16 cellular contexts compared by ENCODE assay signal in genomic region chr11:19963697-19964340, GRCh38.
DNase-seq lines count a peak whose midpoint lies in the region; ATAC-seq lines count a peak whose summit lies in the region.
"Had no signal": no experiment of that assay in that cellular context is flagged by ENCODE, and none has a peak within 500 bp of the region (broad histone marks: within the 10 kb centered on the region; RNA-seq: fewer than 3 reads in every experiment).

No MANE protein-coding gene starts in this region.

- peak overlapping the region; percentile 37 for H3K4me3 ChIP-seq in endocrine pancreas (ENCODE audit: control insufficient read depth, insufficient read depth, low read length)
- H3K4me3 ChIP-seq: body of pancreas, transverse colon had no signal

- H3K4me3 Mint-ChIP-seq in T-helper 17 cell = no peak overlapping the region
- H3K4me3 Mint-ChIP-seq: activated B cell treated with CpG ODN at 0.5 μM for 24 hours; activated T-helper 1 cell treated with anti-CD3 and anti-CD28 coated beads, Interleukin-12 subunit alpha, Interleukin-12 subunit beta, Interleukin-2, Interleukin-4 antibody, amounts not matched to agents 30 ng/mL and 10 ng/mL and 1 ng/mL, durations not matched to agents 14 hours and 24 hours and 36 hours had no signal

- H3K36me3 Mint-ChIP-seq in T-helper 17 cell (ENCODE audit: low read depth) = no peaks in the 10 kb centered on the region

- H3K9me3 ChIP-seq in T-helper 17 cell (ENCODE audit: control insufficient read depth, low read length, poor library complexity, severe bottlenecking) = no peaks in the 10 kb centered on the region
- H3K9me3 ChIP-seq in endocrine pancreas (ENCODE audit: control insufficient read depth, low read length) = no peaks in the 10 kb centered on the region
- H3K9me3 ChIP-seq: body of pancreas, transverse colon had no signal

- peak overlapping the region; percentile 68 for H3K27ac Mint-ChIP-seq in T-helper 17 cell
- H3K27ac Mint-ChIP-seq: activated B cell treated with CpG ODN at 0.5 μM for 24 hours; activated T-helper 1 cell treated with anti-CD3 and anti-CD28 coated beads, Interleukin-12 subunit alpha, Interleukin-12 subunit beta, Interleukin-2, Interleukin-4 antibody, amounts not matched to agents 30 ng/mL and 10 ng/mL and 1 ng/mL, durations not matched to agents 14 hours and 24 hours and 36 hours had no signal

- no peaks in the 10 kb centered on the region for H3K4me1 ChIP-seq in endocrine pancreas (ENCODE audit: control insufficient read depth, insufficient read depth, low read length)
- H3K4me1 ChIP-seq: transverse colon had no signal

- no peak for ATAC-seq in T-helper 17 cell
- ATAC-seq: body of pancreas, left cardiac atrium had no signal

- H3K27me3 ChIP-seq in endocrine pancreas (ENCODE audit: control insufficient read depth, insufficient read depth, low read length) = no peaks in the 10 kb centered on the region
- H3K27me3 ChIP-seq: body of pancreas, transverse colon had no signal

- DNase-seq in activated gamma-delta T cell treated with Interleukin-2 at 50 U/mL for 16 hours = peak; percentile 13
- DNase-seq in activated gamma-delta T cell (lab: John Stamatoyannopoulos, UW) = no peak
- DNase-seq in T-helper 17 cell = no peak
- DNase-seq in stimulated activated CD8-positive, alpha-beta memory T cell treated with anti-CD3 and anti-CD28 coated beads, Interleukin-7, amount 100 ng/mL, for 48 hours (ENCODE audit: extremely low read depth in 1 of 2, low read depth in 1 of 2) = peak; percentile 14
- no peak for DNase-seq in NCI-H1105 (lab: John Stamatoyannopoulos, UW)
- no peak for DNase-seq in AG08396 (ENCODE audit: low spot score)
- no peak for DNase-seq in SK-N-DZ (ENCODE audit: low spot score)
- DNase-seq: activated B cell treated with CpG ODN at 0.5 μM for 24 hours, body of pancreas, Calu3, KG1, left cardiac atrium, NCI-H1436 treated with DMSO at 0.1 percent for 48 hours, transverse colon had no signal

- H3K4me1 Mint-ChIP-seq in T-helper 17 cell = no peaks in the 10 kb centered on the region

- H3K27me3 Mint-ChIP-seq in T-helper 17 cell = no peaks in the 10 kb centered on the region

- no peak overlapping the region for H3K9ac ChIP-seq in endocrine pancreas (ENCODE audit: control insufficient read depth, insufficient read depth, low read length)

- no peaks in the 10 kb centered on the region for H3K36me3 ChIP-seq in endocrine pancreas (ENCODE audit: control insufficient read depth, insufficient read depth, low read length)
- H3K36me3 ChIP-seq: transverse colon had no signal

Comparison
In these comparisons a context has a peak if more than half of its experiments do, and no peak if none do; other contexts are left out.
1. DNase-seq: peak in activated gamma-delta T cell treated with Interleukin-2 at 50 U/mL for 16 hours (single experiment) and stimulated activated CD8-positive, alpha-beta memory T cell treated with anti-CD3 and anti-CD28 coated beads, Interleukin-7, amount 100 ng/mL, for 48 hours (2 of 2); none in activated gamma-delta T cell (single experiment), T-helper 17 cell (0 of 3), NCI-H1105 (single experiment), AG08396 (single experiment) and SK-N-DZ (single experiment).